In genomic region chr9:78295731-78296130, GRCh38 we compare ENCODE assay signal across 10 cellular contexts. TPM values are rescaled to one million over a fixed set of nuclear protein-coding genes. Genes with fewer than 3 reads are reported as not detected.
DNase-seq lines count a peak whose midpoint lies in the region; ATAC-seq and TF ChIP-seq lines count a peak whose summit lies in the region.
"Had no signal": no experiment of that assay in that cellular context is flagged by ENCODE, and none has a peak within 500 bp of the region (broad histone marks: within the 10 kb centered on the region; RNA-seq: fewer than 3 reads in every experiment).

No MANE protein-coding gene starts in this region.

- no peak for ATAC-seq in GM21526 (IDR thresholded peaks at IDR 0.05; ENCODE audit: low FRiP score, unreplicated experiment)
- no peak for ATAC-seq in GM19351 (IDR thresholded peaks at IDR 0.05; ENCODE audit: unreplicated experiment)
- ATAC-seq in esophagus mucosa = no peak

- H3K4me1 Mint-ChIP-seq in endodermal cell = peaks cover 17% of the 10 kb centered on the region

- H3K9me3 ChIP-seq in endodermal cell (ENCODE audit: control insufficient read depth, low read length) (no peaks in the 10 kb centered on the region), neuron (ENCODE audit: low read length) (no peaks in the 10 kb centered on the region)

- in situ Hi-C loops in G401 (cut with HindIII; ENCODE audit: low sequenced_read_pairs) = no loop called here

- peak overlapping the region; percentile 85 for H3K4me3 Mint-ChIP-seq in endodermal cell

- no peak for TF ChIP-seq POLR2A in erythroblast (IDR thresholded peaks at IDR 0.05; ENCODE audit: low read length)

- H3K4me3 ChIP-seq in endodermal cell (ENCODE audit: low read length) (peak overlapping the region; percentile 98), neuron (ENCODE audit: low read length) (peak overlapping the region; percentile 84)

- peak overlapping the region; percentile 94 for H2AFZ ChIP-seq in neuron (ENCODE audit: low read depth, low read length)

- peaks cover 8% of the 10 kb centered on the region for H3K36me3 Mint-ChIP-seq in endodermal cell (ENCODE audit: low read depth)

- peaks cover 6% of the 10 kb centered on the region for H3K36me3 ChIP-seq in endodermal cell (ENCODE audit: control insufficient read depth, insufficient read depth, low read length)
- peaks cover 11% of the 10 kb centered on the region for H3K36me3 ChIP-seq in neuron (ENCODE audit: insufficient read depth, low read length)

- CTCF ChIA-PET in RWPE1 (lab: Yijun Ruan, JAX) = no interaction called here

- H3K4me1 ChIP-seq in endodermal cell (ENCODE audit: control insufficient read depth, insufficient read depth, low read length) = no peaks in the 10 kb centered on the region
- peaks cover 13% of the 10 kb centered on the region for H3K4me1 ChIP-seq in neuron (ENCODE audit: insufficient read depth, low read length)

- H3K27me3 ChIP-seq in endodermal cell (ENCODE audit: control insufficient read depth, insufficient read depth, low read length, poor library complexity, severe bottlenecking) = no peaks in the 10 kb centered on the region
- no peaks in the 10 kb centered on the region for H3K27me3 ChIP-seq in neuron (ENCODE audit: insufficient read depth, low read length)

- peaks cover 9% of the 10 kb centered on the region for H3K27me3 Mint-ChIP-seq in endodermal cell (ENCODE audit: insufficient read depth)

- H3K9ac ChIP-seq in endodermal cell (ENCODE audit: extremely low read depth, low read length, poor library complexity, severe bottlenecking) = no peak overlapping the region

- 70 to 71% methylated on average over 3 to 5 of the region's 6 CpGs for WGBS in endodermal cell (ENCODE audit: insufficient coverage in 1 of 2, insufficient read length in 1 of 2), 2 experiments

- POLR2A ChIA-PET in RWPE1 (lab: Yijun Ruan, JAX; ENCODE audit: low non-redundant PET) = interaction anchor here (1.3 kb wide), 1 partner anchor 12 kb away, joined by 3 read pairs; no protein-coding TSS in a partner anchor

- H3K27ac Mint-ChIP-seq in endodermal cell = peak overlapping the region; percentile 98

- no peak for TF ChIP-seq CTCF in RWPE1 (conservative IDR thresholded peaks at IDR 0.05; ENCODE audit: low read depth)
- no peak for TF ChIP-seq CTCF in endodermal cell (conservative IDR thresholded peaks at IDR 0.05)

- H3K9me3 Mint-ChIP-seq in endodermal cell = no peaks in the 10 kb centered on the region

- DNase-seq in G401 (ENCODE audit: low spot score) (peak; percentile 17), RWPE1 (ENCODE audit: low spot score) (no peak), endodermal cell (peak; percentile 39), erythroblast (lab: John Stamatoyannopoulos, UW) (no peak)
- DNase-seq: cortex of kidney, SIG-M5 had no signal

- H3K27ac ChIP-seq in RWPE1 (peak overlapping the region; percentile 98), endodermal cell (ENCODE audit: low read depth, low read length) (peak overlapping the region; percentile 97)

RNA-seq across cellular contexts. Expression of gene PSAT1, which starts 1.2 kb away (rescaled TPM):
- 222 and 268 TPM in 2 replicates for total RNA-seq in G401 (2014; rRNA removed; shearing (Covaris generic))
- 10 to 100 TPM; 64.4 to 75.7 TPM for total RNA-seq in endodermal cell
- polyA plus RNA-seq in endodermal cell (2013, experiment 1 of 2) = 194 TPM
- 138 TPM for polyA plus RNA-seq in endodermal cell (2013, experiment 2 of 2)
- total RNA-seq in esophagus mucosa = 66.5 TPM

RNA-seq across cellular contexts. Expression of gene CEP78, which starts 59.9 kb away (rescaled TPM):
- 86.5 and 109 TPM in 2 replicates for total RNA-seq in G401 (2014; rRNA removed; shearing (Covaris generic))
- total RNA-seq in endodermal cell (10 to 100 TPM; 52.8 to 71.6 TPM), esophagus mucosa (11.8 TPM)
- polyA plus RNA-seq in endodermal cell (2013, experiment 1 of 2) = 58.3 TPM
- 54.8 TPM for polyA plus RNA-seq in endodermal cell (2013, experiment 2 of 2)

Comparison
In these comparisons a context has a peak if more than half of its experiments do, and no peak if none do; other contexts are left out.
1. DNase-seq: peak in G401 (single experiment) and endodermal cell (single experiment); none in RWPE1 (single experiment) and erythroblast (0 of 2).